In genomic region chr6:122839477-122839876, GRCh38 we compare ENCODE assay signal across 8 cellular contexts.
DNase-seq lines count a peak whose midpoint lies in the region; ATAC-seq, FAIRE-seq and TF ChIP-seq lines count a peak whose summit lies in the region.

No MANE protein-coding gene starts in this region.

- no peak overlapping the region for H3K4me3 ChIP-seq in DND-41 (ENCODE audit: low read depth in 1 of 2, low read length in 2 of 2)
- no peak overlapping the region for H3K4me3 ChIP-seq in neutrophil (ENCODE audit: low read depth in 1 of 2, low read length in 1 of 2)

- H3K79me2 ChIP-seq in DND-41 (ENCODE audit: insufficient read depth, low read length), result no peaks in the 10 kb centered on the region

- peak; percentile 80 for TF ChIP-seq CTCF in DND-41 (IDR thresholded peaks at IDR 0.05; ENCODE audit: borderline replicate concordance, extremely low read depth, low read length, poor library complexity, severe bottlenecking)
- TF ChIP-seq CTCF in neutrophil (IDR thresholded peaks at IDR 0.05), result peak; percentile 64

- H3K9me3 ChIP-seq in DND-41 (ENCODE audit: insufficient read depth, low read length, severe bottlenecking) (no peaks in the 10 kb centered on the region), neutrophil (no peaks in the 10 kb centered on the region)

- no peaks in the 10 kb centered on the region for H3K4me1 ChIP-seq in DND-41 (ENCODE audit: insufficient read depth, low read length)
- H3K4me1 ChIP-seq in neutrophil (ENCODE audit: control insufficient read depth in 1 of 2, insufficient read depth in 1 of 2, low read depth in 1 of 2, low read length in 1 of 2), result no peaks in the 10 kb centered on the region

- FAIRE-seq in urothelium cell line (lab: Jason Lieb, UNC), result no peak

- no peak overlapping the region for H3K27ac ChIP-seq in DND-41 (ENCODE audit: low read length)
- H3K27ac ChIP-seq in neutrophil, result no peak overlapping the region

- H3K27me3 ChIP-seq in DND-41 (ENCODE audit: insufficient read depth, low read length, poor library complexity) (no peaks in the 10 kb centered on the region), neutrophil (peaks cover 15% of the 10 kb centered on the region)

- H3K36me3 ChIP-seq in DND-41 (ENCODE audit: insufficient read depth, low read length) (no peaks in the 10 kb centered on the region), neutrophil (no peaks in the 10 kb centered on the region)

- H2AFZ ChIP-seq in DND-41 (ENCODE audit: low read depth, low read length), result peak overlapping the region; percentile 62; the same call in 1 of the 2 replicates

- peak; percentile 62 for DNase-seq in DND-41
- peak; percentile 55 for DNase-seq in HK-2 (ENCODE audit: unreplicated experiment)
- DNase-seq in NOMO-1 treated with dmso at 0.1 percent for 144 hours (lab: John Stamatoyannopoulos, UW; ENCODE audit: unreplicated experiment), result peak; percentile 7
- peak; percentile 10 for DNase-seq in activated CD8-positive, alpha-beta memory T cell treated with anti-CD3 and anti-CD28 coated beads, Interleukin-2, amount 50 U/mL, for 24 hours (ENCODE audit: extremely low read depth)
- peak; percentile 77 for DNase-seq in fibroblast of peridontal ligament (ENCODE audit: extremely low read depth)
- peak; percentile 65 for DNase-seq in urothelium cell line (ENCODE audit: low spot score)

- ATAC-seq in DND-41 (ENCODE audit: insufficient read depth, low read depth) (peak; percentile 85), GM19467 (IDR thresholded peaks at IDR 0.05; ENCODE audit: unreplicated experiment) (peak; percentile 97)

- H3K4me2 ChIP-seq in DND-41 (ENCODE audit: insufficient read depth, low read length), result no peak overlapping the region

- H3K9ac ChIP-seq in DND-41 (ENCODE audit: low read depth, low read length), result no peak overlapping the region

- H4K20me1 ChIP-seq in DND-41 (ENCODE audit: insufficient read depth, low read length), result no peaks in the 10 kb centered on the region

Comparison
In these comparisons a context has a peak if more than half of its experiments do, and no peak if none do; other contexts are left out.
1. DNase-seq: peak in every context shown above with its lines; median percentile 77 in fibroblast of peridontal ligament; 65 in urothelium cell line; 62 in DND-41; 55 in HK-2; 10 in activated CD8-positive, alpha-beta memory T cell treated with anti-CD3 and anti-CD28 coated beads, Interleukin-2, amount 50 U/mL, for 24 hours; 7 in NOMO-1 treated with dmso at 0.1 percent for 144 hours.